In the genomic region with DNA sequence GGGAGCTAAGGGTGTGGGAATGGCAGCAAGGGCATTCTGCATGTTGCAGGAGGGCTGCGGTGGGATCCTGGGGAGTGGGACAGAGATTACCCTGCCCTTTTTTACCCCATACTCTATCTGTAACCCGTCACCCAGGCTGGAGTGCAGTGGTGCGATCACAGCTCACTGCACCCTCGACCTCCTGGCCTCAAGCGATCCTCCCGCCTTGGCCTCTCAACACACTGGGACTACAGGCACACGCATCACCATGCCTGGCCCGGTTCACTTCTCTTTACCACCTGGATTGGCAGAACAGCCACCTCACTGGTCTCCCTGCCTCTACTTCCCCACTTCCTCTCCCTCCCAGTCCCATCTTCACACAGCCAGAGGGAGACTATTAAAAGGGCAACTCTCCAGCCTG, we compare ENCODE assay signal across 24 cellular contexts. TPM values are rescaled to one million over a fixed set of nuclear protein-coding genes. Genes with fewer than 3 reads are reported as not detected.
"Had no signal": no experiment of that assay in that cellular context is flagged by ENCODE, and none has a peak within 500 bp of the region (broad histone marks: within the 10 kb centered on the region; RNA-seq: fewer than 3 reads in every experiment).

No MANE protein-coding gene starts in this region.

- DNase-seq: dermis blood vessel endothelial cell; effector memory CD4-positive, alpha-beta T cell; erythroblast; esophagus squamous epithelium; glutamatergic neuron; heart right ventricle; immature natural killer cell; left ventricle myocardium superior; lower lobe of right lung; natural killer cell; spleen; stimulated activated naive B cell treated with anti-CD40 and anti-IgM and Interleukin-4, amounts not matched to agents 10 μg/mL and 1 μg/mL and 100 μg/mL, for 72 hours; trophoblast cell had no signal

- FAIRE-seq: keratinocyte had no signal

- H3K4me1 Mint-ChIP-seq: immature natural killer cell; memory B cell; natural killer cell; stimulated activated naive B cell treated with anti-CD40 and anti-IgM and Interleukin-4, amounts not matched to agents 10 μg/mL and 1 μg/mL and 100 μg/mL, for 72 hours had no signal

- H3K36me3 Mint-ChIP-seq: immature natural killer cell; memory B cell; natural killer cell; stimulated activated naive B cell treated with anti-CD40 and anti-IgM and Interleukin-4, amounts not matched to agents 10 μg/mL and 1 μg/mL and 100 μg/mL, for 72 hours had no signal

- H3K4me3 Mint-ChIP-seq: immature natural killer cell; memory B cell; natural killer cell; stimulated activated naive B cell treated with anti-CD40 and anti-IgM and Interleukin-4, amounts not matched to agents 10 μg/mL and 1 μg/mL and 100 μg/mL, for 72 hours; stimulated activated naive CD8-positive, alpha-beta T cell treated with anti-CD3 and anti-CD28 coated beads, Interleukin-15, Interleukin-2, amounts not matched to agents 100 ng/mL and 50 ng/mL, for 24 hours had no signal

- H3K27me3 Mint-ChIP-seq: stimulated activated naive CD8-positive, alpha-beta T cell treated with anti-CD3 and anti-CD28 coated beads, Interleukin-15, Interleukin-2, amounts not matched to agents 100 ng/mL and 50 ng/mL, for 24 hours had no signal

- H3K27ac ChIP-seq: coronary artery, esophagus squamous epithelium, heart right ventricle, lower lobe of right lung, prostate gland, right atrium auricular region, skin epidermis, spleen had no signal

- H3K9me3 ChIP-seq: esophagus squamous epithelium, heart right ventricle, lower lobe of right lung, prostate gland, right atrium auricular region, spleen had no signal

- H3K9me3 Mint-ChIP-seq: immature natural killer cell; memory B cell; natural killer cell; stimulated activated naive B cell treated with anti-CD40 and anti-IgM and Interleukin-4, amounts not matched to agents 10 μg/mL and 1 μg/mL and 100 μg/mL, for 72 hours; stimulated activated naive CD8-positive, alpha-beta T cell treated with anti-CD3 and anti-CD28 coated beads, Interleukin-15, Interleukin-2, amounts not matched to agents 100 ng/mL and 50 ng/mL, for 24 hours had no signal

- H3K4me1 ChIP-seq: esophagus squamous epithelium, heart right ventricle, lower lobe of right lung, prostate gland, right atrium auricular region, spleen had no signal

- ATAC-seq: left ventricle myocardium superior; natural killer cell; stimulated activated naive B cell treated with anti-CD40 and anti-IgM and Interleukin-4, amounts not matched to agents 10 μg/mL and 1 μg/mL and 100 μg/mL, for 72 hours had no signal

- H3K36me3 ChIP-seq: esophagus squamous epithelium, heart right ventricle, lower lobe of right lung, prostate gland, right atrium auricular region, spleen had no signal

- H3K27ac Mint-ChIP-seq: immature natural killer cell; memory B cell; natural killer cell; stimulated activated naive B cell treated with anti-CD40 and anti-IgM and Interleukin-4, amounts not matched to agents 10 μg/mL and 1 μg/mL and 100 μg/mL, for 72 hours; stimulated activated naive CD8-positive, alpha-beta T cell treated with anti-CD3 and anti-CD28 coated beads, Interleukin-15, Interleukin-2, amounts not matched to agents 100 ng/mL and 50 ng/mL, for 24 hours had no signal

- H3K27me3 ChIP-seq: right atrium auricular region had no signal

- H3K4me3 ChIP-seq: coronary artery, esophagus squamous epithelium, heart right ventricle, lower lobe of right lung, prostate gland, right atrium auricular region, skin epidermis, spleen had no signal

RNA-seq across cellular contexts. Expression of gene ZNF385C, which starts 9.5 kb away (rescaled TPM):
- total RNA-seq: dermis blood vessel endothelial cell, right atrium auricular region had no signal

RNA-seq across cellular contexts. Expression of gene HSPB9, which starts 33.9 kb away (rescaled TPM):
- total RNA-seq: esophagus squamous epithelium, lower lobe of right lung, mononuclear cell, natural killer cell, osteocyte, right atrium auricular region, ureter had no signal
- polyA plus RNA-seq: keratinocyte, neural cell had no signal
